8 cellular contexts compared by ENCODE assay signal in genomic region chr19:6092329-6093286, GRCh38. TPM values are rescaled to one million over a fixed set of nuclear protein-coding genes. Genes with fewer than 3 reads are reported as not detected.
A peak's percentile ranks its signal among the peaks of the same experiment; 100 is the strongest.
DNase-seq lines count a peak whose midpoint lies in the region; ATAC-seq, FAIRE-seq and TF ChIP-seq lines count a peak whose summit lies in the region.

No MANE protein-coding gene starts in this region.

- no peak for TF ChIP-seq RAD21 in H1 (IDR thresholded peaks at IDR 0.05 in 1 of 2, conservative IDR thresholded peaks at IDR 0.05 in 1 of 2; ENCODE audit: low read depth in 2 of 2, low read length in 2 of 2)

- H3K14ac ChIP-seq in H1 (ENCODE audit: insufficient read length): no peak overlapping the region

- POLR2A ChIA-PET in H1 (lab: Charles Lee; ENCODE audit: partially characterized antibody): interaction anchor here (1.3 kb wide), 1 partner anchor 30 kb away, joined by 3 read pairs; no protein-coding TSS in a partner anchor

- CTCF ChIA-PET in H1 (lab: Charles Lee; ENCODE audit: partially characterized antibody): interaction anchor here (0.7 to 1.9 kb wide), 10 partner anchors 11 to 142 kb away, joined by 3 to 14 read pairs (median 3); no protein-coding TSS in a partner anchor

- H3K4me3 ChIP-seq in H1 (ENCODE audit: extremely low read depth in 1 of 4, insufficient read depth in 2 of 4, low read depth in 3 of 4, low read length in 4 of 4) (peak overlapping the region; percentile 11 to 57 (median 36); a peak in 6 of 8 replicates), tibial nerve (peak overlapping the region in 2 of 4 donors; percentile 23 to 34)

- H3K4ac ChIP-seq in H1 (replicated peaks; ENCODE audit: insufficient read length, low read depth, low read length): no peak overlapping the region

- no peak overlapping the region for H4K5ac ChIP-seq in H1 (ENCODE audit: insufficient read length, low read depth, low read length)

- H3K9me3 ChIP-seq in H1 (ENCODE audit: insufficient read depth in 2 of 2, low read depth in 1 of 2, low read length in 1 of 2) (no peaks in the 10 kb centered on the region), tibial nerve (no peaks in the 10 kb centered on the region)

- H3K18ac ChIP-seq in H1 (ENCODE audit: extremely low read depth, low read length): peak overlapping the region; percentile 60

- peaks cover 4% of the 10 kb centered on the region; the same call in 1 of the 2 replicates for H3K23me2 ChIP-seq in H1 (ENCODE audit: low read depth, low read length)

- H2BK15ac ChIP-seq in H1 (ENCODE audit: low read length): no peak overlapping the region; the same call in 1 of the 2 replicates

- 48% methylated on average over 39 of the region's 40 CpGs; no CpG with 5 or more reads in 1 of the 2 experiments for WGBS in H1 (ENCODE audit: extremely low coverage in 1 of 2, insufficient coverage in 1 of 2, insufficient read length in 1 of 2, insufficient replicate concordance in 2 of 2, low coverage in 1 of 2, low lambda C conversion rate in 2 of 2, missing lambda C conversion rate in 1 of 2), 2 experiments
- WGBS in tibial nerve, 2 donors: 44 to 50% methylated on average over 39 to 40 of the region's 40 CpGs

- H3K27me3 ChIP-seq in H1 (replicated peaks in 1 of 4; ENCODE audit: control insufficient read depth in 3 of 4, extremely low read depth in 1 of 4, insufficient read depth in 3 of 4, low read length in 3 of 4) (peaks cover 0 to 15% (median 13%) of the 10 kb centered on the region in 4 experiments; a peak in 6 of 7 replicates), tibial nerve (no peaks in the 10 kb centered on the region)

- no peak for TF ChIP-seq POLR2A in H1 (IDR thresholded peaks at IDR 0.05; ENCODE audit: control extremely low read depth in 1 of 2, low read depth in 2 of 2, low read length in 2 of 2)
- peak in 1 of 2 donors; percentile 12 for TF ChIP-seq POLR2A in tibial nerve (IDR thresholded peaks at IDR 0.05)

- H3K27ac ChIP-seq in H1 (ENCODE audit: low read depth, low read length) (no peak overlapping the region), tibial nerve (peak overlapping the region; percentile 50 to 89 (median 78))

- ATAC-seq in GM19452 (IDR thresholded peaks at IDR 0.05; ENCODE audit: unreplicated experiment) (no peak), HG03432 (IDR thresholded peaks at IDR 0.05; ENCODE audit: unreplicated experiment) (no peak)

- peak overlapping the region; percentile 79 for H2AFZ ChIP-seq in H1 (ENCODE audit: low read length)

- H2AK5ac ChIP-seq in H1 (ENCODE audit: low read depth, low read length): no peak overlapping the region

- H2BK120ac ChIP-seq in H1 (replicated peaks; ENCODE audit: low read depth, low read length): no peak overlapping the region

- no peaks in the 10 kb centered on the region for H3K79me1 ChIP-seq in H1 (ENCODE audit: low read depth, low read length)

- no peak overlapping the region for H4K91ac ChIP-seq in H1 (replicated peaks; ENCODE audit: insufficient read length, low read length)

- H3K4me1 ChIP-seq in H1 (replicated peaks in 1 of 4; ENCODE audit: control insufficient read depth in 3 of 4, insufficient read depth in 4 of 4, low read length in 3 of 4): peaks cover 0 to 11% (median 8%) of the 10 kb centered on the region in 4 experiments; a peak in 5 of 7 replicates
- H3K4me1 ChIP-seq in tibial nerve: peaks cover 0 to 43% (median 16%) of the 10 kb centered on the region in 4 donors

- H2BK12ac ChIP-seq in H1 (ENCODE audit: low read depth, low read length): peak overlapping the region; percentile 44; the same call in 1 of the 2 replicates

- no peaks in the 10 kb centered on the region for H4K20me1 ChIP-seq in H1 (replicated peaks in 1 of 2; ENCODE audit: control insufficient read depth in 1 of 2, insufficient read depth in 2 of 2, low read length in 2 of 2)

- H3K23ac ChIP-seq in H1 (ENCODE audit: insufficient read length): no peak overlapping the region

- no peak overlapping the region; a peak in 1 of 7 replicates for H3K9ac ChIP-seq in H1 (replicated peaks in 1 of 4; ENCODE audit: extremely low read depth in 1 of 4, low read depth in 3 of 4, low read length in 3 of 4)

- H4K8ac ChIP-seq in H1 (ENCODE audit: extremely low read depth, insufficient read depth, low read length): 0 out of 2 replicates have a peak overlapping the region, but pooled peaks have one; percentile 37

- no peak overlapping the region; the same call in 1 of the 2 replicates for H2BK5ac ChIP-seq in H1 (ENCODE audit: low read depth, low read length)

- no peak overlapping the region for H3K56ac ChIP-seq in H1 (replicated peaks; ENCODE audit: insufficient read length, low read depth, low read length)

- H3K4me2 ChIP-seq in H1 (ENCODE audit: insufficient read depth in 1 of 2, low read depth in 2 of 2, low read length in 2 of 2): peak overlapping the region; percentile 84 to 93

- FAIRE-seq in H1 (lab: Jason Lieb, UNC): no peak

- DNase-seq in GF-D8 (lab: John Stamatoyannopoulos, UW) (peak; percentile 63), NCI-H526 (lab: John Stamatoyannopoulos, UW) (peak; percentile 40 to 84), H1 (ENCODE audit: low read depth in 1 of 2, low spot score in 2 of 2) (peak in 1 of 2 experiments; percentile 34), lung microvascular endothelial cell (ENCODE audit: low read depth in 2 of 2) (peak; percentile 63 to 84), tibial nerve (ENCODE audit: low spot score in 2 of 2) (peak; percentile 58 to 61), Kasumi-1 (lab: John Stamatoyannopoulos, UW) (no peak)

- TF ChIP-seq CTCF in H1 (IDR thresholded peaks at IDR 0.05; ENCODE audit: control extremely low read depth in 1 of 3, insufficient read depth in 1 of 3, low read depth in 1 of 3, low read length in 3 of 3) (no peak), tibial nerve (IDR thresholded peaks at IDR 0.05) (peak in 3 of 5 experiments; percentile 6 to 16 (median 14))

- no peak for TF ChIP-seq EP300 in H1 (IDR thresholded peaks at IDR 0.05; ENCODE audit: borderline replicate concordance in 1 of 2, low read depth in 2 of 2, low read length in 2 of 2)
- TF ChIP-seq EP300 in tibial nerve (IDR thresholded peaks at IDR 0.05): peak in 1 of 2 donors; percentile 62

- no peaks in the 10 kb centered on the region for H3K36me3 ChIP-seq in H1 (ENCODE audit: control insufficient read depth in 2 of 4, insufficient read depth in 4 of 4, low read length in 3 of 4)
- H3K36me3 ChIP-seq in tibial nerve: no peaks in the 10 kb centered on the region

- H3K79me2 ChIP-seq in H1 (ENCODE audit: control insufficient read depth in 1 of 2, insufficient read depth in 2 of 2, low read length in 2 of 2): no peaks in the 10 kb centered on the region

- no peak overlapping the region for H2BK20ac ChIP-seq in H1 (ENCODE audit: low read length)

TF ChIP-seq in H1, 55 proteins besides CTCF, POLR2A, EP300 and RAD21:
- TF ChIP-seq RFX5 (IDR thresholded peaks at IDR 0.05; ENCODE audit: borderline replicate concordance, low read depth, low read length): no peak
- TF ChIP-seq TEAD4 (IDR thresholded peaks at IDR 0.05; ENCODE audit: low read depth, low read length): peak; percentile 56; the same call in 1 of the 2 replicates
- TF ChIP-seq ASH2L (IDR thresholded peaks at IDR 0.05; ENCODE audit: low read length): peak; percentile 34
- no peak for TF ChIP-seq KDM5A (IDR thresholded peaks at IDR 0.05; ENCODE audit: low read length)
- TF ChIP-seq MAX (IDR thresholded peaks at IDR 0.05): peak; percentile 80
- no peak for TF ChIP-seq SIRT6 (IDR thresholded peaks at IDR 0.05; ENCODE audit: low read length)
- no peak for TF ChIP-seq ATF3 (IDR thresholded peaks at IDR 0.05; ENCODE audit: insufficient read depth, low read depth, low read length)
- no peak for TF ChIP-seq E2F6 (IDR thresholded peaks at IDR 0.05)
- TF ChIP-seq NRF1 (IDR thresholded peaks at IDR 0.05; ENCODE audit: low read depth, low read length): no peak
- no peak for TF ChIP-seq RXRA (IDR thresholded peaks at IDR 0.05; ENCODE audit: insufficient read depth, low read depth, low read length)
- no peak for TF ChIP-seq JUND (IDR thresholded peaks at IDR 0.05; ENCODE audit: low read length)
TF ChIP-seq in H1: peak in this region for 3.

RNA-seq across cellular contexts. Expression of gene RFX2, which starts 17.7 kb away (rescaled TPM):
- 4.8 and 5.5 TPM in 2 replicates for total RNA-seq in H1 (2021; fragmentation: NEBNext Ultra II Directional; extraction: Animal tissue kit (Norgen Biotek cat#: 25700))
- polyA plus RNA-seq in H1 (2011; rRNA removed): 5.3 and 5.9 TPM in 2 replicates
- polyA plus RNA-seq in H1 (2011; cell fraction: cytosol; rRNA removed): 5.6 TPM
- 7.7 TPM for polyA plus RNA-seq in H1 (2011; cell fraction: nucleus; rRNA removed)
- polyA plus RNA-seq in H1 (2012, experiment 1 of 2): 1.8 to 4.5 TPM (median 3.3 TPM) in 4 replicates
- 3.1 TPM for polyA plus RNA-seq in H1 (2012, experiment 2 of 2)
- 2.8 TPM for polyA plus RNA-seq in H1 (2013, experiment 1 of 2)
- polyA plus RNA-seq in H1 (2013, experiment 2 of 2): 3.4 TPM
- polyA minus RNA-seq in H1 (2011; rRNA and poly(A)+ RNA removed): 5.0 and 6.5 TPM in 2 replicates
- 7.0 TPM for polyA minus RNA-seq in H1 (2011; cell fraction: cytosol; rRNA and poly(A)+ RNA removed)
- 9.9 TPM for polyA minus RNA-seq in H1 (2011; cell fraction: nucleus; rRNA and poly(A)+ RNA removed)
- total RNA-seq in lung microvascular endothelial cell: 1.3 and 2.4 TPM in 2 replicates
- total RNA-seq in tibial nerve: 10 to 100 TPM; 12.6 to 17.3 (median 15.0) TPM

RNA-seq across cellular contexts. Expression of gene ACSBG2, which starts 42.9 kb away (rescaled TPM):
- not detected in 2 replicates for total RNA-seq in H1 (2021; fragmentation: NEBNext Ultra II Directional; extraction: Animal tissue kit (Norgen Biotek cat#: 25700))
- not detected in 2 replicates for polyA plus RNA-seq in H1 (2011; rRNA removed)
- not detected for polyA plus RNA-seq in H1 (2011; cell fraction: cytosol; rRNA removed)
- polyA plus RNA-seq in H1 (2011; cell fraction: nucleus; rRNA removed): not detected
- polyA plus RNA-seq in H1 (2012, experiment 1 of 2): not detected in 4 replicates
- not detected for polyA plus RNA-seq in H1 (2012, experiment 2 of 2)
- 0.02 TPM for polyA plus RNA-seq in H1 (2013, experiment 1 of 2)
- polyA plus RNA-seq in H1 (2013, experiment 2 of 2): not detected
- polyA minus RNA-seq in H1 (2011; rRNA and poly(A)+ RNA removed): not detected in 2 replicates
- not detected for polyA minus RNA-seq in H1 (2011; cell fraction: cytosol; rRNA and poly(A)+ RNA removed)
- not detected for polyA minus RNA-seq in H1 (2011; cell fraction: nucleus; rRNA and poly(A)+ RNA removed)
- not detected in 2 replicates for total RNA-seq in lung microvascular endothelial cell
- not detected for total RNA-seq in tibial nerve

Comparison
In these comparisons a context has a peak if more than half of its experiments do, and no peak if none do; other contexts are left out.
1. DNase-seq: peak in GF-D8 (single experiment), NCI-H526 (2 of 2), lung microvascular endothelial cell (2 of 2) and tibial nerve (2 of 2); none in Kasumi-1 (0 of 2).
2. CTCF ChIP-seq: peak in tibial nerve (3 of 5); none in H1 (0 of 3).